Comparison of ENCODE assay signal across 1 cellular context in genomic region chr3:112000971-112001370, GRCh38.
TF ChIP-seq lines count a peak whose summit lies in the region.

No MANE protein-coding gene starts in this region.

TF ChIP-seq in H1, 55 proteins besides CTCF, POLR2A, EP300 and RAD21:
- TF ChIP-seq USF2 (IDR thresholded peaks at IDR 0.05; ENCODE audit: low read length) (no peak), SIRT6 (IDR thresholded peaks at IDR 0.05; ENCODE audit: low read length) (no peak), MAX (IDR thresholded peaks at IDR 0.05) (no peak), KDM1A (IDR thresholded peaks at IDR 0.05; ENCODE audit: borderline replicate concordance, low read length) (no peak), TAF7 (optimal IDR thresholded peaks at IDR 0.05; ENCODE audit: borderline replicate concordance, low read depth, low read length) (no peak), TCF12 (IDR thresholded peaks at IDR 0.05; ENCODE audit: low read depth, low read length) (no peak), NRF1 (IDR thresholded peaks at IDR 0.05; ENCODE audit: low read depth, low read length) (no peak), RBBP5 (IDR thresholded peaks at IDR 0.05; ENCODE audit: borderline replicate concordance, low read depth, low read length) (no peak), MAFK (IDR thresholded peaks at IDR 0.05; ENCODE audit: low read depth, low read length) (no peak)
TF ChIP-seq in H1: peak in this region for 0.
